Comparison of ENCODE assay signal across 10 cellular contexts in genomic region chr7:16739863-16740622, GRCh38. TPM values are rescaled to one million over a fixed set of nuclear protein-coding genes. Genes with fewer than 3 reads are reported as not detected.
DNase-seq lines count a peak whose midpoint lies in the region; ATAC-seq and TF ChIP-seq lines count a peak whose summit lies in the region.
"Had no signal": no experiment of that assay in that cellular context is flagged by ENCODE, and none has a peak within 500 bp of the region (broad histone marks: within the 10 kb centered on the region; RNA-seq: fewer than 3 reads in every experiment).

No MANE protein-coding gene starts in this region.

- H3K36me3 ChIP-seq in brain microvascular endothelial cell (replicated peaks) (no peaks in the 10 kb centered on the region), right lobe of liver (no peaks in the 10 kb centered on the region)
- H3K36me3 ChIP-seq: Peyer's patch had no signal

- DNase-seq in ACHN (peak; percentile 72), HS-27A (ENCODE audit: low read depth) (peak; percentile 55), brain microvascular endothelial cell (peak; percentile 96), right lobe of liver (no peak), Ammon's horn (ENCODE audit: low spot score) (no peak), posterior vena cava (ENCODE audit: low spot score) (no peak)
- no peak for DNase-seq in stimulated activated CD8-positive, alpha-beta memory T cell treated with anti-CD3 and anti-CD28 coated beads, Interleukin-4, amount 100 ng/mL, for 48 hours
- DNase-seq: Peyer's patch, retina had no signal

- H3K27me3 ChIP-seq in brain microvascular endothelial cell (replicated peaks) (no peaks in the 10 kb centered on the region), right lobe of liver (no peaks in the 10 kb centered on the region)
- H3K27me3 ChIP-seq: Peyer's patch had no signal

- H3K4me1 ChIP-seq in right lobe of liver, result no peaks in the 10 kb centered on the region

- TF ChIP-seq POLR2A in right lobe of liver (IDR thresholded peaks at IDR 0.05), result no peak

- intact Hi-C loops in right lobe of liver (cut with DNase I), result no loop called here
- intact Hi-C loops in posterior vena cava (cut with DNase I), result no loop called here

- in situ Hi-C loops in ACHN (cut with HindIII; ENCODE audit: low pct_ligation_motif_present, low pct_unique_long_range_greater_than_20kb, low sequenced_read_pairs), result no loop called here
- in situ Hi-C loops in brain microvascular endothelial cell (cut with HindIII; ENCODE audit: low pct_ligation_motif_present, low sequenced_read_pairs), result no loop called here

- H3K9me3 ChIP-seq in right lobe of liver, result no peaks in the 10 kb centered on the region
- H3K9me3 ChIP-seq: Peyer's patch had no signal

- WGBS in right lobe of liver (ENCODE audit: insufficient coverage, low coverage, low lambda C conversion rate, missing lambda C conversion rate), result 37% methylated on average over 6 of the region's 6 CpGs

- H3K27ac ChIP-seq in brain microvascular endothelial cell (peak overlapping the region; percentile 53), right lobe of liver (no peak overlapping the region)
- H3K27ac ChIP-seq: Peyer's patch had no signal

- TF ChIP-seq CTCF in brain microvascular endothelial cell (IDR thresholded peaks at IDR 0.05; ENCODE audit: low read depth, low read length, missing control alignments) (no peak), right lobe of liver (IDR thresholded peaks at IDR 0.05) (no peak)

- peak; percentile 59 to 71 (median 64) for ATAC-seq in right lobe of liver
- no peak for ATAC-seq in GM19351 (IDR thresholded peaks at IDR 0.05; ENCODE audit: unreplicated experiment)

- H3K4me3 ChIP-seq in brain microvascular endothelial cell (ENCODE audit: low read depth, low read length) (no peak overlapping the region), right lobe of liver (no peak overlapping the region)
- H3K4me3 ChIP-seq: Peyer's patch had no signal

RNA-seq across cellular contexts. Expression of gene TSPAN13, which starts 13.5 kb away (rescaled TPM):
- total RNA-seq in right lobe of liver, result 10 to 100 TPM in 5 of 6 experiments, 1 to 10 TPM in 1; 7.1 to 43.2 (median 18.0) TPM
- total RNA-seq in posterior vena cava, result 1 to 10 TPM; 7.8 to 8.5 TPM

Comparison
In these comparisons a context has a peak if more than half of its experiments do, and no peak if none do; other contexts are left out.
1. DNase-seq: peak in ACHN (single experiment), HS-27A (single experiment) and brain microvascular endothelial cell (single experiment); none in right lobe of liver (0 of 3), Ammon's horn (single experiment), stimulated activated CD8-positive, alpha-beta memory T cell treated with anti-CD3 and anti-CD28 coated beads, Interleukin-4, amount 100 ng/mL, for 48 hours (single experiment) and posterior vena cava (single experiment).